In the genomic region with DNA sequence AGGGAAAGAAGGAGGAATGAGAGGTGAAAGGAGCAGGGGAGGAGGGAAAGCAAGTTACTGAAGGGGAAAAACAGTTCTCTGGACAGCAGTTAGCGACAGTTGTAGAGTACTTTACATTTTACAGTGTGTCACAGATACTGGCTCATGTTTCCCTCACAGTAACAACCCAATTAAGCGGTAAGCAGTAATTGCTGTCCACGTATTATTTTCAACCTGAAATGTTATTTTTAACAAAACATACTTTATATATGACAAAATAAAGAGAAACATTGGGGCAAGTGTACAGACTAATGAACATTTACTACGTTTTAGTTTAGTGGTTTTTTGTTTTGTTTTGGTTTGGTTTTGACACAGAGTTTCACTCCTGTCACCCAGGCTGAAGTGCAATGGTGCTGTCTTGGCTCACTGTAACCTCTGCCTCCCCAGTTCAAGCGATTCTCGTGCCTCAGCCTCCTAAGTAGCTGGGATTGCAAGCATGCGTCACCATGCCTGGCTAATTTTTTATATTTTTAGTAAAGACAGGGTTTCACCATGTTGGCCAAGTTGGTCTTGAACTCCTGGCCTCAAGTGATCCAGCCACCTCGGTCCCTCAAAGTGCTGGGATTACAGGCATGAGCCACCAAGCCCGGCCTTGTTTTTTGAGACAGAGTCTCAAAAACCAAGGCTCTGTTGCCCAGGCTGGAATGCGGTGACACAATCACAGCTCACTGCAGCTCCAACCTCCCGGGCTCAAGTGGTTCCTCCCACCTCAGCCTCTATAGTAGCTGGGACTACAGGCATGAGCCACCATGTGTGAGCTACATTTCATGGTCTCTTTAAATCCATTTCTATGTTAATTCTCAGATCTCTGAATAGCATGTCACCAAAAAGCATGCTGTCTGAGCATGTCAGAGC, we compare ENCODE assay signal across 9 cellular contexts. TPM values are rescaled to one million over a fixed set of nuclear protein-coding genes. Genes with fewer than 3 reads are reported as not detected.
DNase-seq lines count a peak whose midpoint lies in the region; ATAC-seq and TF ChIP-seq lines count a peak whose summit lies in the region.
"Had no signal": no experiment of that assay in that cellular context is flagged by ENCODE, and none has a peak within 500 bp of the region (broad histone marks: within the 10 kb centered on the region; RNA-seq: fewer than 3 reads in every experiment).

No MANE protein-coding gene starts in this region.

- H3K9me3 Mint-ChIP-seq in progenitor cell of endocrine pancreas (ENCODE audit: low read depth): no peaks in the 10 kb centered on the region

- H3K79me2 ChIP-seq in Karpas-422 (ENCODE audit: low read length): no peaks in the 10 kb centered on the region

- H3K4me1 ChIP-seq in BLaER1 treated with 17β-estradiol and CSF1 and Interleukin-3, amounts not matched to agents 10 nM and 100 nM: peaks cover 0 to 23% (median 13%) of the 10 kb centered on the region in 10 experiments; a peak in 13 of 20 replicates
- H3K4me1 ChIP-seq in Karpas-422 (ENCODE audit: low read length): peaks cover 13% of the 10 kb centered on the region

- H3K4me3 Mint-ChIP-seq in progenitor cell of endocrine pancreas (ENCODE audit: low read depth): peak overlapping the region; percentile 57

- DNase-seq in Karpas-422 (no peak), cardiac fibroblast (ENCODE audit: low read depth in 2 of 2) (peak; percentile 30 to 69), progenitor cell of endocrine pancreas (ENCODE audit: low spot score, unreplicated experiment) (no peak), C1 segment of cervical spinal cord (lab: John Stamatoyannopoulos, UW) (no peak), substantia nigra (lab: John Stamatoyannopoulos, UW) (no peak), COR-L47 (lab: John Stamatoyannopoulos, UW) (no peak)

- H3K9me3 ChIP-seq in BLaER1 treated with 17β-estradiol and CSF1 and Interleukin-3, amounts not matched to agents 10 nM and 100 nM (replicated peaks in 1 of 11): no peaks in the 10 kb centered on the region
- H3K9me3 ChIP-seq in Karpas-422 (ENCODE audit: low read length): no peaks in the 10 kb centered on the region

- no peak overlapping the region for H3K27ac Mint-ChIP-seq in progenitor cell of endocrine pancreas

- peak overlapping the region; percentile 34 to 75 (median 62); a peak in 20 of 22 replicates for H3K4me2 ChIP-seq in BLaER1 treated with 17β-estradiol and CSF1 and Interleukin-3, amounts not matched to agents 10 nM and 100 nM
- H3K4me2 ChIP-seq in Karpas-422 (ENCODE audit: low read depth, low read length, poor library complexity, severe bottlenecking): peak overlapping the region; percentile 64

- TF ChIP-seq CTCF in cardiac fibroblast (IDR thresholded peaks at IDR 0.05; ENCODE audit: low read depth, low read length): no peak
- TF ChIP-seq CTCF in progenitor cell of endocrine pancreas (IDR thresholded peaks at IDR 0.05; ENCODE audit: unreplicated experiment): no peak

- no peaks in the 10 kb centered on the region for H3K4me1 Mint-ChIP-seq in progenitor cell of endocrine pancreas (ENCODE audit: low read depth)

- no peaks in the 10 kb centered on the region for H3K27me3 ChIP-seq in BLaER1 treated with 17β-estradiol and CSF1 and Interleukin-3, amounts not matched to agents 10 nM and 100 nM
- H3K27me3 ChIP-seq in Karpas-422 (ENCODE audit: low read length): no peaks in the 10 kb centered on the region

- no peak overlapping the region for H3K27ac ChIP-seq in BLaER1 treated with 17β-estradiol and CSF1 and Interleukin-3, amounts not matched to agents 10 nM and 100 nM
- H3K27ac ChIP-seq in Karpas-422 (ENCODE audit: low read length) (no peak overlapping the region), substantia nigra (ENCODE audit: low read depth, low read length, poor library complexity, severe bottlenecking) (no peak overlapping the region)

- H2AFZ ChIP-seq in Karpas-422 (ENCODE audit: low read length): peak overlapping the region; percentile 89

- H3K36me3 ChIP-seq in BLaER1 treated with 17β-estradiol and CSF1 and Interleukin-3, amounts not matched to agents 10 nM and 100 nM: no peaks in the 10 kb centered on the region
- H3K36me3 ChIP-seq in Karpas-422 (ENCODE audit: insufficient read depth, low read length): no peaks in the 10 kb centered on the region

- no peak overlapping the region for H3K9ac ChIP-seq in BLaER1 treated with 17β-estradiol and CSF1 and Interleukin-3, amounts not matched to agents 10 nM and 100 nM
- H3K9ac ChIP-seq in Karpas-422 (ENCODE audit: low read length): peak overlapping the region; percentile 52

- H3K27me3 Mint-ChIP-seq in progenitor cell of endocrine pancreas: peaks cover 11% of the 10 kb centered on the region

- ATAC-seq in GM21381 (IDR thresholded peaks at IDR 0.05; ENCODE audit: unreplicated experiment): peak; percentile 38

- no peaks in the 10 kb centered on the region for H3K36me3 Mint-ChIP-seq in progenitor cell of endocrine pancreas (ENCODE audit: insufficient read depth)

- no peaks in the 10 kb centered on the region for H4K20me1 ChIP-seq in BLaER1 treated with 17β-estradiol and CSF1 and Interleukin-3, amounts not matched to agents 10 nM and 100 nM
- no peaks in the 10 kb centered on the region for H4K20me1 ChIP-seq in Karpas-422 (ENCODE audit: insufficient read depth, low read depth, low read length)

- peak overlapping the region in 1 of 10 experiments; percentile 37; a peak in 1 of 20 replicates for H3K4me3 ChIP-seq in BLaER1 treated with 17β-estradiol and CSF1 and Interleukin-3, amounts not matched to agents 10 nM and 100 nM
- H3K4me3 ChIP-seq in Karpas-422 (ENCODE audit: low read length) (peak overlapping the region; percentile 60), cardiac fibroblast (replicated peaks in 1 of 2; ENCODE audit: low read depth in 2 of 2, low read length in 2 of 2) (peak overlapping the region in 1 of 2 donors; percentile 39)
- H3K4me3 ChIP-seq: lung had no signal

- H3K9me2 ChIP-seq in Karpas-422 (replicated peaks; ENCODE audit: insufficient read depth, low read length): no peaks in the 10 kb centered on the region

RNA-seq across cellular contexts. Expression of gene BTN3A2, which starts 22.6 kb away (rescaled TPM):
- total RNA-seq in Karpas-422 (2014; rRNA removed; shearing (Covaris generic); ENCODE audit: low replicate concordance): 40.4 and 41.2 TPM in 2 replicates
- 5.1 and 5.3 TPM in 2 replicates for total RNA-seq in progenitor cell of endocrine pancreas

RNA-seq across cellular contexts. Expression of gene BTN2A2, which starts 40.6 kb away (rescaled TPM):
- total RNA-seq in Karpas-422 (2014; rRNA removed; shearing (Covaris generic); ENCODE audit: low replicate concordance): 16.8 and 18.4 TPM in 2 replicates
- total RNA-seq in progenitor cell of endocrine pancreas: 26.8 and 33.4 TPM in 2 replicates

RNA-seq across cellular contexts. Expression of gene BTN3A1, which starts 59.7 kb away (rescaled TPM):
- 30.5 and 32.7 TPM in 2 replicates for total RNA-seq in Karpas-422 (2014; rRNA removed; shearing (Covaris generic); ENCODE audit: low replicate concordance)
- 9.6 and 10.5 TPM in 2 replicates for total RNA-seq in progenitor cell of endocrine pancreas

Comparison
In these comparisons a context has a peak if more than half of its experiments do, and no peak if none do; other contexts are left out.
1. DNase-seq: peak in cardiac fibroblast (2 of 2); none in Karpas-422 (single experiment), progenitor cell of endocrine pancreas (single experiment), C1 segment of cervical spinal cord (0 of 14), substantia nigra (0 of 49) and COR-L47 (single experiment).